13 cellular contexts compared by ENCODE assay signal in the genomic region with DNA sequence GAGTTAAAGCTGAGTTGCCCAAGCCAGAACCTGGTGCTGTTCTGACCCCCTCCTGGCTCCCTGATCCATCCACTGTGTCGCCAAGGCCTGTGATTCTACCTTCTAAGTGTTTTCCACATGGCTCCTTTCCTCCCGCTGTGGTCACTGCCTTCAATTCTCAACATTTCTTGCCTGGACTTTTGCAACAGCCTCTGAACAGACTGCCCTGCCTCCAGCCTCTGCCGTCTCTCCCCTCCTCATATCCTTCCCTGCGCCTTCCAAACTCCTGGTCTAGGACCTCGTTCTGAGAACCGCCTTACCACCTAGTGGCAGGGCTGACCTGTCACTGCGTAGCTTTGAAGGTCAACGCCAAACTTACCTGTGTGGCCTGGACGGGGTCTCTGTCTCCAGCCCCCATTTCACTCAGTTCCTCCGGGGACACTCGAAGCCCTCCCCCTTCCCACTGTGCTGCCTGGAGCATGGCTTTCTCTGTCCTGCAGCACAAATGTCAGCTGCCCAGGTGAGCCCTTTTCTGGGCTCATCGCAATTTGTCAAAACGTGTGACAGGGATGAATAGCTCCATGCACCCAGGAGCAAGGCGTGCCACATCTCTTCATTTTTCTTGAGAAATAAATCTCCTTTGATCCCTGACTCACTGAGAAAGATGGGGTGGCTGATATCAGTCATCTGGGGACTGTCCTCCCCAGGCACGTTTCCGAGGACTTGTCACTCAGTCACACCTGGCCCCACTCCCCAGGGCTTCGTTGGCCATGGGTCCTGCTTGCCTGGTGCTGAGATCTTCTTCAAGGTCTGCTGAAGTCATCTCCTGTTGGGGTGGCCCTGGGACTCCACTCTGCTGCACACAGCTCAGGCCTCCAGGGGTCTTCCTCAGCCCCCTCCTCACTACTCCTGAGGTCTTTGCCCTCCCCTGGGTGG. TPM values are rescaled to one million over a fixed set of nuclear protein-coding genes. Genes with fewer than 3 reads are reported as not detected.
A peak's percentile ranks its signal among the peaks of the same experiment; 100 is the strongest.
DNase-seq lines count a peak whose midpoint lies in the region; ATAC-seq and TF ChIP-seq lines count a peak whose summit lies in the region.
"Had no signal": no experiment of that assay in that cellular context is flagged by ENCODE, and none has a peak within 500 bp of the region (broad histone marks: within the 10 kb centered on the region; RNA-seq: fewer than 3 reads in every experiment).

No MANE protein-coding gene starts in this region.

- no peak overlapping the region for H4K12ac ChIP-seq in trophoblast cell (ENCODE audit: low read depth, low read length)

- WGBS in trophoblast cell (ENCODE audit: extremely low coverage, insufficient coverage, insufficient read length), result no CpG with 5 or more reads among the region's 17 CpGs

- ATAC-seq in activated CD4-positive, CD25-positive, alpha-beta regulatory T cell treated with anti-CD3 and anti-CD28 coated beads, Interleukin-2, amount 50 U/mL, for 24 hours, result peak; percentile 63 to 72
- peak; percentile 75 to 78 for ATAC-seq in activated T-cell treated with anti-CD3 and anti-CD28 coated beads, Interleukin-2, amount 50 U/mL, for 72 hours (replicated peaks in 1 of 2)
- ATAC-seq in GM19351 (IDR thresholded peaks at IDR 0.05; ENCODE audit: unreplicated experiment), result no peak
- ATAC-seq: stimulated activated naive B cell treated with anti-CD40 and anti-IgM and Interleukin-4, amounts not matched to agents 10 μg/mL and 1 μg/mL and 100 μg/mL, for 72 hours had no signal

- H3K79me1 ChIP-seq in trophoblast cell (ENCODE audit: low read length), result no peaks in the 10 kb centered on the region

- no peak overlapping the region for H3K23ac ChIP-seq in trophoblast cell (ENCODE audit: low read length)

- no peak overlapping the region for H2BK12ac ChIP-seq in trophoblast cell (ENCODE audit: low read length)

- H4K91ac ChIP-seq in trophoblast cell (ENCODE audit: low read depth, low read length), result no peak overlapping the region

- H3K27me3 ChIP-seq in trophoblast cell (ENCODE audit: insufficient read depth, low read length), result no peaks in the 10 kb centered on the region

- peaks cover 82% of the 10 kb centered on the region for H3K4me1 Mint-ChIP-seq in activated T-cell treated with anti-CD3 and anti-CD28 coated beads, Interleukin-2, amount 50 U/mL, for 72 hours (ENCODE audit: low read depth)
- H3K4me1 Mint-ChIP-seq in nephron, result peaks cover 75% of the 10 kb centered on the region
- H3K4me1 Mint-ChIP-seq in stimulated activated naive CD8-positive, alpha-beta T cell treated with anti-CD3 and anti-CD28 coated beads, Interleukin-15, Interleukin-2, amounts not matched to agents 100 ng/mL and 50 ng/mL, for 24 hours (ENCODE audit: low read depth), result peaks cover 71% of the 10 kb centered on the region

- no peak overlapping the region for H2AK5ac ChIP-seq in trophoblast cell (ENCODE audit: low read length)

- H3K4me1 ChIP-seq in trophoblast cell (ENCODE audit: control insufficient read depth in 1 of 2, insufficient read depth in 2 of 2, low read length in 2 of 2), result peaks cover 17 to 20% of the 10 kb centered on the region in 2 experiments

- H3K36me3 ChIP-seq in trophoblast cell (ENCODE audit: control insufficient read depth in 1 of 2, insufficient read depth in 2 of 2, low read length in 2 of 2), result no peaks in the 10 kb centered on the region

- DNase-seq in activated CD4-positive, CD25-positive, alpha-beta regulatory T cell (lab: John Stamatoyannopoulos, UW), result no peak
- DNase-seq in activated T-cell treated with anti-CD3 and anti-CD28 coated beads, Interleukin-2, amount 50 U/mL, for 72 hours, result peak; percentile 78 to 89
- no peak for DNase-seq in trophoblast cell
- no peak for DNase-seq in AG08396 (ENCODE audit: low spot score)
- DNase-seq: H7; NCI-H1694 treated with DMSO at 0.1 percent for 48 hours; stimulated activated naive B cell treated with anti-CD40 and anti-IgM and Interleukin-4, amounts not matched to agents 10 μg/mL and 1 μg/mL and 100 μg/mL, for 72 hours had no signal

- peak overlapping the region; percentile 94 for H3K27ac Mint-ChIP-seq in activated T-cell treated with anti-CD3 and anti-CD28 coated beads, Interleukin-2, amount 50 U/mL, for 72 hours
- peak overlapping the region in 2 of 3 experiments; percentile 60 to 91 for H3K27ac Mint-ChIP-seq in nephron
- peak overlapping the region; percentile 93 for H3K27ac Mint-ChIP-seq in stimulated activated naive CD8-positive, alpha-beta T cell treated with anti-CD3 and anti-CD28 coated beads, Interleukin-15, Interleukin-2, amounts not matched to agents 100 ng/mL and 50 ng/mL, for 24 hours
- H3K27ac Mint-ChIP-seq: stimulated activated naive B cell treated with anti-CD40 and anti-IgM and Interleukin-4, amounts not matched to agents 10 μg/mL and 1 μg/mL and 100 μg/mL, for 72 hours had no signal

- H2BK120ac ChIP-seq in trophoblast cell (ENCODE audit: insufficient read depth, low read length, poor library complexity), result no peak overlapping the region

- H4K8ac ChIP-seq in trophoblast cell (ENCODE audit: low read depth, low read length), result no peak overlapping the region

- H3K79me2 ChIP-seq in trophoblast cell (ENCODE audit: control insufficient read depth, insufficient read depth, low read length, poor library complexity), result no peaks in the 10 kb centered on the region

- H3K27ac ChIP-seq in trophoblast cell (ENCODE audit: low read depth, low read length), result no peak overlapping the region
- H3K27ac ChIP-seq: 22Rv1 had no signal

- TF ChIP-seq CTCF in nephron (IDR thresholded peaks at IDR 0.05; ENCODE audit: unreplicated experiment in 3 of 3), result no peak

- peak overlapping the region; percentile 90 to 93 for H3K4me3 Mint-ChIP-seq in activated T-cell treated with anti-CD3 and anti-CD28 coated beads, Interleukin-2, amount 50 U/mL, for 72 hours
- no peak overlapping the region for H3K4me3 Mint-ChIP-seq in nephron
- peak overlapping the region; percentile 69 for H3K4me3 Mint-ChIP-seq in stimulated activated naive CD8-positive, alpha-beta T cell treated with anti-CD3 and anti-CD28 coated beads, Interleukin-15, Interleukin-2, amounts not matched to agents 100 ng/mL and 50 ng/mL, for 24 hours
- H3K4me3 Mint-ChIP-seq: stimulated activated naive B cell treated with anti-CD40 and anti-IgM and Interleukin-4, amounts not matched to agents 10 μg/mL and 1 μg/mL and 100 μg/mL, for 72 hours had no signal

- H3K4ac ChIP-seq in trophoblast cell (ENCODE audit: low read depth, low read length), result no peak overlapping the region

- H3K14ac ChIP-seq in trophoblast cell (ENCODE audit: low read length), result no peak overlapping the region

- no peak overlapping the region for H3K9ac ChIP-seq in trophoblast cell (ENCODE audit: low read length)

- no peak overlapping the region for H2BK5ac ChIP-seq in trophoblast cell (ENCODE audit: low read depth, low read length, poor library complexity)

- H3K9me3 Mint-ChIP-seq in activated T-cell treated with anti-CD3 and anti-CD28 coated beads, Interleukin-2, amount 50 U/mL, for 72 hours, result no peaks in the 10 kb centered on the region
- no peaks in the 10 kb centered on the region for H3K9me3 Mint-ChIP-seq in nephron
- H3K9me3 Mint-ChIP-seq in stimulated activated naive CD8-positive, alpha-beta T cell treated with anti-CD3 and anti-CD28 coated beads, Interleukin-15, Interleukin-2, amounts not matched to agents 100 ng/mL and 50 ng/mL, for 24 hours, result no peaks in the 10 kb centered on the region
- H3K9me3 Mint-ChIP-seq: stimulated activated naive B cell treated with anti-CD40 and anti-IgM and Interleukin-4, amounts not matched to agents 10 μg/mL and 1 μg/mL and 100 μg/mL, for 72 hours had no signal

- H3K4me3 ChIP-seq in trophoblast cell (ENCODE audit: low read depth, low read length), result no peak overlapping the region

- H3K27me3 Mint-ChIP-seq in activated T-cell treated with anti-CD3 and anti-CD28 coated beads, Interleukin-2, amount 50 U/mL, for 72 hours (ENCODE audit: low read depth), result peaks cover 4% of the 10 kb centered on the region
- H3K27me3 Mint-ChIP-seq in nephron (ENCODE audit: low read depth), result no peaks in the 10 kb centered on the region
- no peaks in the 10 kb centered on the region for H3K27me3 Mint-ChIP-seq in stimulated activated naive CD8-positive, alpha-beta T cell treated with anti-CD3 and anti-CD28 coated beads, Interleukin-15, Interleukin-2, amounts not matched to agents 100 ng/mL and 50 ng/mL, for 24 hours

- H2AFZ ChIP-seq in trophoblast cell (ENCODE audit: insufficient read depth, low read length, poor library complexity), result no peak overlapping the region

- H3K36me3 Mint-ChIP-seq in activated T-cell treated with anti-CD3 and anti-CD28 coated beads, Interleukin-2, amount 50 U/mL, for 72 hours (ENCODE audit: insufficient read depth in 2 of 2), result peaks cover 0 to 5% of the 10 kb centered on the region in 2 donors
- H3K36me3 Mint-ChIP-seq in nephron (ENCODE audit: low read depth), result no peaks in the 10 kb centered on the region
- no peaks in the 10 kb centered on the region for H3K36me3 Mint-ChIP-seq in stimulated activated naive CD8-positive, alpha-beta T cell treated with anti-CD3 and anti-CD28 coated beads, Interleukin-15, Interleukin-2, amounts not matched to agents 100 ng/mL and 50 ng/mL, for 24 hours (ENCODE audit: low read depth)

- H3K18ac ChIP-seq in trophoblast cell (ENCODE audit: low read length), result no peak overlapping the region

- no peak overlapping the region for H3K4me2 ChIP-seq in trophoblast cell (ENCODE audit: low read length)

- no peaks in the 10 kb centered on the region for H3K9me3 ChIP-seq in trophoblast cell (ENCODE audit: insufficient read depth, low read depth, low read length)

RNA-seq across cellular contexts. Expression of gene LDLRAD4, which starts 46.7 kb away (rescaled TPM):
- total RNA-seq in activated T-cell treated with anti-CD3 and anti-CD28 coated beads, Interleukin-2, amount 50 U/mL, for 72 hours, result 10 to 100 TPM; 46.0 to 47.2 TPM
- 6.9 and 7.5 TPM in 2 replicates for polyA plus RNA-seq in trophoblast cell (2013)
- total RNA-seq: fibroblast of lung had no signal
- polyA plus RNA-seq: fibroblast of lung had no signal

Comparison
In these comparisons a context has a peak if more than half of its experiments do, and no peak if none do; other contexts are left out.
1. DNase-seq: peak in activated T-cell treated with anti-CD3 and anti-CD28 coated beads, Interleukin-2, amount 50 U/mL, for 72 hours (2 of 2); none in activated CD4-positive, CD25-positive, alpha-beta regulatory T cell (0 of 4), trophoblast cell (0 of 2) and AG08396 (single experiment).
2. H3K4me3 Mint-ChIP-seq: peak in activated T-cell treated with anti-CD3 and anti-CD28 coated beads, Interleukin-2, amount 50 U/mL, for 72 hours (2 of 2) and stimulated activated naive CD8-positive, alpha-beta T cell treated with anti-CD3 and anti-CD28 coated beads, Interleukin-15, Interleukin-2, amounts not matched to agents 100 ng/mL and 50 ng/mL, for 24 hours (single experiment); none in nephron (0 of 3).
3. Peak in every context shown above with its lines, with median percentiles within 50 percentile points of each other: H3K27ac Mint-ChIP-seq.